In the genomic region with DNA sequence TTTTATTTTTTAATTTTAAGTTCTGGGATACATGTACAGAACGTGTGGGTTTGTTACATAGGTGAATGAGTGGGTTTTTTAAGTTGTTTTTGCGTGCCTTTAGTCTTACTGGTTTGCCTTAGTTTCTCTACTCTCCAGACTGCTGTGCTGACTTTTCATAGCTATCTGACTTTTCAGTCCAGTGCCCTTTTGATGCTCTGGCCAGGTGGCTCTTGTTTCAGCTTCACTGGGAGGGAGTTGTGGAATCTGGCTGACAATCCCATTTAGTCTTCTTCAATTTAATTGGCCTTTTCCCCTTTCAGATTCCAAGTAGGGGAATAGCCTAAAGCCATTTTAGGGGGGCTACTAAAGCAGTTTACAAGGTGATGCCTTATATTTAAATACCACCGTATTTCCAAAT, we compare ENCODE assay signal across 25 cellular contexts. TPM values are rescaled to one million over a fixed set of nuclear protein-coding genes. Genes with fewer than 3 reads are reported as not detected.
A peak's percentile ranks its signal among the peaks of the same experiment; 100 is the strongest.
DNase-seq lines count a peak whose midpoint lies in the region; ATAC-seq and TF ChIP-seq lines count a peak whose summit lies in the region.
"Had no signal": no experiment of that assay in that cellular context is flagged by ENCODE, and none has a peak within 500 bp of the region (broad histone marks: within the 10 kb centered on the region; RNA-seq: fewer than 3 reads in every experiment).

No MANE protein-coding gene starts in this region.

- H3K27me3 ChIP-seq in trophoblast cell (ENCODE audit: insufficient read depth, low read length) (no peaks in the 10 kb centered on the region), transverse colon (no peaks in the 10 kb centered on the region)
- H3K27me3 ChIP-seq: BLaER1 treated with 17β-estradiol and CSF1 and Interleukin-3, amounts not matched to agents 10 nM and 100 nM; ovary had no signal

- no peak overlapping the region for H3K9ac ChIP-seq in trophoblast cell (ENCODE audit: low read length)
- H3K9ac ChIP-seq: BLaER1 treated with 17β-estradiol and CSF1 and Interleukin-3, amounts not matched to agents 10 nM and 100 nM had no signal

- H2BK120ac ChIP-seq in trophoblast cell (ENCODE audit: insufficient read depth, low read length, poor library complexity): no peak overlapping the region

- no peak overlapping the region for H2BK5ac ChIP-seq in trophoblast cell (ENCODE audit: low read depth, low read length, poor library complexity)

- WGBS in trophoblast cell (ENCODE audit: extremely low coverage, insufficient coverage, insufficient read length): no CpG with 5 or more reads among the region's 3 CpGs
- 78 to 87% methylated on average over 3 of the region's 3 CpGs for WGBS in transverse colon (ENCODE audit: low coverage in 1 of 2), 2 donors

- H3K79me1 ChIP-seq in trophoblast cell (ENCODE audit: low read length): no peaks in the 10 kb centered on the region

- TF ChIP-seq CTCF in coronary artery (IDR thresholded peaks at IDR 0.05) (no peak), transverse colon (IDR thresholded peaks at IDR 0.05) (no peak)

- no peak overlapping the region for H4K8ac ChIP-seq in trophoblast cell (ENCODE audit: low read depth, low read length)

- H2BK12ac ChIP-seq in trophoblast cell (ENCODE audit: low read length): no peak overlapping the region

- H3K14ac ChIP-seq in trophoblast cell (ENCODE audit: low read length): no peak overlapping the region

- H2AFZ ChIP-seq in trophoblast cell (ENCODE audit: insufficient read depth, low read length, poor library complexity): no peak overlapping the region

- no peak for TF ChIP-seq POLR2A in transverse colon (IDR thresholded peaks at IDR 0.05)

- H3K27ac ChIP-seq in coronary artery (no peak overlapping the region), trophoblast cell (ENCODE audit: low read depth, low read length) (no peak overlapping the region), transverse colon (peak overlapping the region in 3 of 4 donors; percentile 17 to 33 (median 24))
- H3K27ac ChIP-seq: BLaER1 treated with 17β-estradiol and CSF1 and Interleukin-3, amounts not matched to agents 10 nM and 100 nM had no signal

- no peak overlapping the region for H3K23ac ChIP-seq in trophoblast cell (ENCODE audit: low read length)

- TF ChIP-seq EP300 in transverse colon (IDR thresholded peaks at IDR 0.05; ENCODE audit: low read depth): no peak

- no peak overlapping the region for H2AK5ac ChIP-seq in trophoblast cell (ENCODE audit: low read length)

- H3K9me3 ChIP-seq in trophoblast cell (ENCODE audit: insufficient read depth, low read depth, low read length) (no peaks in the 10 kb centered on the region), transverse colon (no peaks in the 10 kb centered on the region)
- H3K9me3 ChIP-seq: ovary had no signal

- ATAC-seq in left ventricle myocardium superior: peak; percentile 28
- ATAC-seq in Right ventricle myocardium superior (ENCODE audit: poor library complexity): no peak
- ATAC-seq in HG02981 (IDR thresholded peaks at IDR 0.05; ENCODE audit: unreplicated experiment): no peak
- ATAC-seq in HG02870 (IDR thresholded peaks at IDR 0.05; ENCODE audit: unreplicated experiment): no peak
- ATAC-seq: activated CD8-positive, alpha-beta memory T cell treated with anti-CD3 and anti-CD28 coated beads, Interleukin-2, amount 10 ng/mL, durations not matched to agents 7 days and 5 days; activated T-cell treated with anti-CD3 and anti-CD28 coated beads, Interleukin-2, amount 50 U/mL, for 72 hours; GM12878; right cardiac atrium had no signal

- H3K4me3 ChIP-seq in coronary artery (peak overlapping the region; percentile 28), trophoblast cell (ENCODE audit: low read depth, low read length) (no peak overlapping the region), transverse colon (no peak overlapping the region)
- H3K4me3 ChIP-seq: BLaER1 treated with 17β-estradiol and CSF1 and Interleukin-3, amounts not matched to agents 10 nM and 100 nM; GM12878; ovary had no signal

- no peak overlapping the region for H4K12ac ChIP-seq in trophoblast cell (ENCODE audit: low read depth, low read length)

- H3K4ac ChIP-seq in trophoblast cell (ENCODE audit: low read depth, low read length): peak overlapping the region; percentile 47

- H3K4me2 ChIP-seq in trophoblast cell (ENCODE audit: low read length): no peak overlapping the region

- in situ Hi-C loops in transverse colon (cut with MboI; ENCODE audit: low pct_ligation_motif_present in 1 of 4, low pct_unique_long_range_greater_than_20kb in 1 of 4, low sequenced_read_pairs in 3 of 4): no loop called here

- intact Hi-C loops in left ventricle myocardium superior (cut with micrococcal nuclease) (no loop called here), Right ventricle myocardium superior (cut with DNase I) (no loop called here), transverse colon (cut with DNase I; ENCODE audit: low total_unique reads) (no loop called here)

- peaks cover 4% of the 10 kb centered on the region for H3K79me2 ChIP-seq in trophoblast cell (ENCODE audit: control insufficient read depth, insufficient read depth, low read length, poor library complexity)

- no peak overlapping the region for H3K18ac ChIP-seq in trophoblast cell (ENCODE audit: low read length)

- H4K91ac ChIP-seq in trophoblast cell (ENCODE audit: low read depth, low read length): no peak overlapping the region

- peaks cover 0 to 4% of the 10 kb centered on the region in 2 experiments for H3K36me3 ChIP-seq in trophoblast cell (ENCODE audit: control insufficient read depth in 1 of 2, insufficient read depth in 2 of 2, low read length in 2 of 2)
- no peaks in the 10 kb centered on the region for H3K36me3 ChIP-seq in transverse colon
- H3K36me3 ChIP-seq: ovary had no signal

- H3K4me1 ChIP-seq in trophoblast cell (ENCODE audit: control insufficient read depth in 1 of 2, insufficient read depth in 2 of 2, low read length in 2 of 2): peaks cover 0 to 11% of the 10 kb centered on the region in 2 experiments
- peaks cover 43 to 100% (median 69%) of the 10 kb centered on the region in 4 donors for H3K4me1 ChIP-seq in transverse colon

- DNase-seq in left ventricle myocardium superior (no peak), Right ventricle myocardium superior (no peak), coronary artery (ENCODE audit: low spot score) (no peak), trophoblast cell (no peak), transverse colon (no peak), iPS-NIHi11 (ENCODE audit: low spot score) (no peak)
- DNase-seq: activated CD4-positive, alpha-beta T cell treated with anti-CD3 and anti-CD28 coated beads, Interleukin-2, amount 10 ng/mL, durations not matched to agents 7 days and 5 days; activated CD8-positive, alpha-beta memory T cell treated with anti-CD3 and anti-CD28 coated beads, Interleukin-2, amount 10 ng/mL, durations not matched to agents 7 days and 5 days; activated naive CD4-positive, alpha-beta T cell treated with Interleukin-2 at 50 U/mL for 16 hours; activated T-cell treated with anti-CD3 and anti-CD28 coated beads, Interleukin-2, amount 50 U/mL, for 72 hours; COR-L47; DMS79 treated with DMSO at 0.1 percent for 48 hours; HCEC 1CT; Kasumi-1; mammary epithelial cell; NCI-H1694 treated with DMSO at 0.1 percent for 48 hours; NCI-H2171 treated with DMSO at 0.1 percent for 48 hours; NCI-H524 treated with DMSO at 0.1 percent for 48 hours; right cardiac atrium; stimulated activated CD4-positive, alpha-beta T cell treated with anti-CD3 and anti-CD28 coated beads, Interleukin-15, amount 100 ng/mL, for 24 hours had no signal

RNA-seq across cellular contexts. Expression of gene FNDC3B, which starts 30.1 kb away (rescaled TPM):
- 64.4 TPM for total RNA-seq in left ventricle myocardium superior
- total RNA-seq in Right ventricle myocardium superior: 56.1 TPM
- 70.8 and 74.9 TPM in 2 replicates for polyA plus RNA-seq in trophoblast cell (2013)
- 10 to 100 TPM; 28.5 to 85.7 (median 44.5) TPM for total RNA-seq in transverse colon

Comparison
In these comparisons a context has a peak if more than half of its experiments do, and no peak if none do; other contexts are left out.
1. H3K27ac ChIP-seq: peak in transverse colon (3 of 4); none in coronary artery (0 of 2) and trophoblast cell (single experiment).